In genomic region chr13:42027286-42027685, GRCh38 we compare ENCODE assay signal across 16 cellular contexts. TPM values are rescaled to one million over a fixed set of nuclear protein-coding genes. Genes with fewer than 3 reads are reported as not detected.
DNase-seq lines count a peak whose midpoint lies in the region; ATAC-seq and TF ChIP-seq lines count a peak whose summit lies in the region.
"Had no signal": no experiment of that assay in that cellular context is flagged by ENCODE, and none has a peak within 500 bp of the region (broad histone marks: within the 10 kb centered on the region; RNA-seq: fewer than 3 reads in every experiment).

No MANE protein-coding gene starts in this region.

- peaks cover 4% of the 10 kb centered on the region for H3K4me1 ChIP-seq in colonic mucosa
- H3K4me1 ChIP-seq in heart left ventricle: no peaks in the 10 kb centered on the region

- H3K4me1 Mint-ChIP-seq in activated CD4-positive, alpha-beta T cell treated with anti-CD3 and anti-CD28 coated beads, Interleukin-2, amount 10 ng/mL, durations not matched to agents 24 days and 14 days: no peaks in the 10 kb centered on the region
- H3K4me1 Mint-ChIP-seq in effector memory CD8-positive, alpha-beta T cell (ENCODE audit: low read depth in 2 of 2): no peaks in the 10 kb centered on the region
- H3K4me1 Mint-ChIP-seq: CD8-positive, alpha-beta memory T cell; IgD-negative memory B cell had no signal

- TF ChIP-seq POLR2A in heart left ventricle (IDR thresholded peaks at IDR 0.05): no peak

- no peaks in the 10 kb centered on the region for H3K36me3 Mint-ChIP-seq in activated CD4-positive, alpha-beta T cell treated with anti-CD3 and anti-CD28 coated beads, Interleukin-2, amount 10 ng/mL, durations not matched to agents 24 days and 14 days (ENCODE audit: low read depth)
- H3K36me3 Mint-ChIP-seq in effector memory CD8-positive, alpha-beta T cell (ENCODE audit: insufficient read depth): no peaks in the 10 kb centered on the region
- H3K36me3 Mint-ChIP-seq: CD8-positive, alpha-beta memory T cell had no signal

- H3K36me3 ChIP-seq in colonic mucosa (no peaks in the 10 kb centered on the region), heart left ventricle (no peaks in the 10 kb centered on the region)

- ATAC-seq in heart left ventricle: no peak
- ATAC-seq in effector memory CD8-positive, alpha-beta T cell (replicated peaks): no peak

- H3K9ac ChIP-seq in colonic mucosa (ENCODE audit: low read depth in 2 of 2, low read length in 2 of 2): no peak overlapping the region

- intact Hi-C loops in activated CD4-positive, alpha-beta T cell treated with anti-CD3 and anti-CD28 coated beads, Interleukin-2, amount 10 ng/mL, durations not matched to agents 24 days and 14 days (cut with micrococcal nuclease): no loop called here
- intact Hi-C loops in colonic mucosa (cut with DNase I) (no loop called here), heart left ventricle (cut with DNase I) (no loop called here)

- peaks cover 3% of the 10 kb centered on the region for H3K9me3 Mint-ChIP-seq in activated CD4-positive, alpha-beta T cell treated with anti-CD3 and anti-CD28 coated beads, Interleukin-2, amount 10 ng/mL, durations not matched to agents 24 days and 14 days
- H3K9me3 Mint-ChIP-seq in effector memory CD8-positive, alpha-beta T cell: no peaks in the 10 kb centered on the region
- H3K9me3 Mint-ChIP-seq: CD8-positive, alpha-beta memory T cell; IgD-negative memory B cell had no signal

- no peak overlapping the region for H3K27ac Mint-ChIP-seq in activated CD4-positive, alpha-beta T cell treated with anti-CD3 and anti-CD28 coated beads, Interleukin-2, amount 10 ng/mL, durations not matched to agents 24 days and 14 days
- no peak overlapping the region for H3K27ac Mint-ChIP-seq in effector memory CD8-positive, alpha-beta T cell
- H3K27ac Mint-ChIP-seq: IgD-negative memory B cell had no signal

- no peaks in the 10 kb centered on the region for H3K27me3 ChIP-seq in colonic mucosa
- no peaks in the 10 kb centered on the region for H3K27me3 ChIP-seq in heart left ventricle

- H3K27ac ChIP-seq in colonic mucosa (peak overlapping the region; percentile 85), heart left ventricle (no peak overlapping the region)
- H3K27ac ChIP-seq: C4-2B had no signal

- peaks cover 16% of the 10 kb centered on the region for H3K27me3 Mint-ChIP-seq in activated CD4-positive, alpha-beta T cell treated with anti-CD3 and anti-CD28 coated beads, Interleukin-2, amount 10 ng/mL, durations not matched to agents 24 days and 14 days
- peaks cover 23 to 25% of the 10 kb centered on the region in 2 donors for H3K27me3 Mint-ChIP-seq in effector memory CD8-positive, alpha-beta T cell

- H3K9me3 ChIP-seq in colonic mucosa (no peaks in the 10 kb centered on the region), heart left ventricle (no peaks in the 10 kb centered on the region)

- TF ChIP-seq CTCF in colonic mucosa (IDR thresholded peaks at IDR 0.05) (no peak), heart left ventricle (IDR thresholded peaks at IDR 0.05) (no peak)

- H3K4me3 Mint-ChIP-seq in activated CD4-positive, alpha-beta T cell treated with anti-CD3 and anti-CD28 coated beads, Interleukin-2, amount 10 ng/mL, durations not matched to agents 24 days and 14 days: no peak overlapping the region
- H3K4me3 Mint-ChIP-seq in effector memory CD8-positive, alpha-beta T cell: no peak overlapping the region
- H3K4me3 Mint-ChIP-seq: CD8-positive, alpha-beta memory T cell; IgD-negative memory B cell had no signal

- peak; percentile 24 for DNase-seq in activated CD4-positive, alpha-beta T cell treated with anti-CD3 and anti-CD28 coated beads, Interleukin-2, amount 10 ng/mL, durations not matched to agents 24 days and 14 days
- no peak for DNase-seq in activated CD4-positive, alpha-beta T cell treated with anti-CD3 and anti-CD28 coated beads for 48 hours
- DNase-seq in colonic mucosa (no peak), kidney tubule cell (ENCODE audit: low spot score) (peak; percentile 61), T1000 (lab: John Stamatoyannopoulos, UW) (no peak), heart left ventricle (no peak)
- no peak for DNase-seq in effector memory CD8-positive, alpha-beta T cell
- DNase-seq: CD8-positive, alpha-beta memory T cell; MV-4-11; NCI-H1105 treated with DMSO at 0.1 percent for 48 hours; NCI-H2029 treated with DMSO at 0.1 percent for 48 hours; NCI-H524 treated with DMSO at 0.1 percent for 48 hours; NCI-H82; Right ventricle myocardium superior had no signal

- no peak overlapping the region for H3K4me3 ChIP-seq in colonic mucosa
- H3K4me3 ChIP-seq in heart left ventricle: no peak overlapping the region

RNA-seq across cellular contexts. Expression of gene DGKH, which starts 21.2 kb away (rescaled TPM):
- total RNA-seq in activated CD4-positive, alpha-beta T cell treated with anti-CD3 and anti-CD28 coated beads, Interleukin-2, amount 10 ng/mL, durations not matched to agents 24 days and 14 days: 13.4 and 17.9 TPM in 2 replicates
- total RNA-seq in colonic mucosa: 10 to 100 TPM; 15.5 to 17.9 TPM
- 10 to 100 TPM in 2 of 9 donors, 1 to 10 TPM in 7; 4.5 to 13.1 (median 8.7) TPM for total RNA-seq in heart left ventricle
- 1 to 10 TPM; 1.8 to 2.3 TPM for polyA plus RNA-seq in heart left ventricle

Comparison
In these comparisons a context has a peak if more than half of its experiments do, and no peak if none do; other contexts are left out.
1. DNase-seq: peak in activated CD4-positive, alpha-beta T cell treated with anti-CD3 and anti-CD28 coated beads, Interleukin-2, amount 10 ng/mL, durations not matched to agents 24 days and 14 days (single experiment) and kidney tubule cell (single experiment); none in activated CD4-positive, alpha-beta T cell treated with anti-CD3 and anti-CD28 coated beads for 48 hours (single experiment), colonic mucosa (single experiment), T1000 (single experiment), heart left ventricle (0 of 5) and effector memory CD8-positive, alpha-beta T cell (0 of 3).